Comparison of ENCODE assay signal across 20 cellular contexts in the genomic region with DNA sequence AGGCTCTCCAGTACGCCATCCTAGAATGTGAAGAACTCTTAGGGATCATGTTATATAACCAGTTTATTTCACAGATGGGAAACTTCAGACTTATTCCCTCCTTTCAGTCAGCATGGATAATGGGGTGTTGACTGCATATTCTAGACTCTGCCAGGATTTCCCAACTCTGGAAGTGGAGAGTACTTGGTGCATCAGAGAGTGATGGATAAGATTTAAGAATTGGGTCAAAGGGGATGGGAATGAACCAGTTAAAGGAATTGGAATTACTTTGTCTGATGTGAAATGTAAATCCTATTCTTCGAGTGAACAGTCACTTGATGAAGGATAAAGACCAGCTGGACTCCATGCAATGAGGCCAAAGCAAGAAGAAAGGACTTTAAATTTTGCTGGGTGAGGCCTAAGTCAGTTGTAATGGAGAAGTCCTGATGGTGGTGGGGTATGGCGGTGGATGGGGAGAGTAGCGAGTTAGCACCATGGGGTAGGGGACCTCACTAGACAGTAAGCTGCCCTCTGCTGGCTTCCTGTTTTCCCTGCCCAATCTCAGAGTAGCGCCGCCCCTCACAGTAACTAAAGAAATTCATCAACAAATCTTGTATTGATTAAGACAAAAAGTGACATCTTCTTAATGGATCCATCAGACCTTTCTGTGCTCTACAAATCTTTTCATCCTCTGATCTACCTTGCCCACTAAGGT. TPM values are rescaled to one million over a fixed set of nuclear protein-coding genes. Genes with fewer than 3 reads are reported as not detected.
DNase-seq lines count a peak whose midpoint lies in the region; ATAC-seq and TF ChIP-seq lines count a peak whose summit lies in the region.
"Had no signal": no experiment of that assay in that cellular context is flagged by ENCODE, and none has a peak within 500 bp of the region (broad histone marks: within the 10 kb centered on the region; RNA-seq: fewer than 3 reads in every experiment).

No MANE protein-coding gene starts in this region.

- H3K4me3 ChIP-seq in Panc1 (ENCODE audit: low read depth in 2 of 2, low read length in 2 of 2) (no peak overlapping the region), fibroblast of villous mesenchyme (ENCODE audit: low read depth, low read length) (no peak overlapping the region)
- H3K4me3 ChIP-seq: HAP-1, thyroid gland had no signal

- TF ChIP-seq CTCF in C4-2B (conservative IDR thresholded peaks at IDR 0.05), result peak; percentile 13; the same call in 1 of the 2 replicates
- TF ChIP-seq CTCF in GM13977 (IDR thresholded peaks at IDR 0.05; ENCODE audit: extremely low read depth, insufficient read depth, missing control alignments), result peak; percentile 8
- peak; percentile 25 for TF ChIP-seq CTCF in Panc1 (IDR thresholded peaks at IDR 0.05)
- peak; percentile 20 for TF ChIP-seq CTCF in fibroblast of villous mesenchyme (IDR thresholded peaks at IDR 0.05; ENCODE audit: insufficient read depth, low read depth, low read length)

- in situ Hi-C loops in GM13977 (cut with MboI; ENCODE audit: low pct_unique_long_range_greater_than_20kb, low sequenced_read_pairs, unreplicated experiment), result no loop called here
- in situ Hi-C loops in Panc1 (cut with HindIII; ENCODE audit: low pct_unique_long_range_greater_than_20kb, low sequenced_read_pairs), result no loop called here

- H3K27me3 ChIP-seq in Panc1 (ENCODE audit: control insufficient read depth, insufficient read depth, low read length), result no peaks in the 10 kb centered on the region
- H3K27me3 ChIP-seq: thyroid gland had no signal

- no TSS peak for BruUV-seq in Panc1 (replicated peaks; lab: Mats Ljungman, UMichigan)

- POLR2A ChIA-PET in Panc1 (lab: Charles Lee), result no interaction called here

- CTCF ChIA-PET in Panc1 (lab: Charles Lee), result no interaction called here

- intact Hi-C loops in Panc1 (cut with micrococcal nuclease; ENCODE audit: unreplicated experiment), result loop anchor here (5.0 kb wide), 1 partner anchor 110 kb away; no protein-coding TSS in a partner anchor

- no peaks in the 10 kb centered on the region for H3K36me3 ChIP-seq in Panc1 (ENCODE audit: control insufficient read depth, insufficient read depth, low read length)
- H3K36me3 ChIP-seq: HAP-1, neutrophil, thyroid gland had no signal

- H3K4me1 ChIP-seq in Panc1 (ENCODE audit: control insufficient read depth, insufficient read depth, low read length), result peaks cover 10% of the 10 kb centered on the region; the same call in 1 of the 2 replicates
- H3K4me1 ChIP-seq: thyroid gland had no signal

- no peaks in the 10 kb centered on the region for H3K9me3 ChIP-seq in Panc1 (ENCODE audit: control insufficient read depth, insufficient read depth, low read depth, low read length)
- H3K9me3 ChIP-seq: HAP-1, neutrophil, thyroid gland had no signal

- DNase-seq in GM13977 (ENCODE audit: low spot score) (no peak), Panc1 (ENCODE audit: low read depth, low spot score) (no peak), fibroblast of villous mesenchyme (ENCODE audit: low read depth) (no peak)
- DNase-seq: activated CD4-positive, alpha-beta T cell treated with anti-CD3 and anti-CD28 coated beads for 4 hours; aorta; kidney glomerular epithelial cell; NCI-H2029 treated with DMSO at 0.1 percent for 48 hours; NCI-H446; NCI-H82; PC-3; SIG-M5; T-cell; thyroid gland had no signal

- ATAC-seq in Panc1, result no peak
- no peak for ATAC-seq in activated CD4-positive, CD25-positive, alpha-beta regulatory T cell treated with anti-CD3 and anti-CD28 coated beads, Interleukin-2, amount 50 U/mL, for 24 hours
- no peak for ATAC-seq in GM21528 (IDR thresholded peaks at IDR 0.05; ENCODE audit: low FRiP score, unreplicated experiment)
- no peak for ATAC-seq in GM21390 (IDR thresholded peaks at IDR 0.05; ENCODE audit: unreplicated experiment)
- ATAC-seq: PC-3, T-cell had no signal

- no peak overlapping the region for H3K27ac ChIP-seq in C4-2B
- peak overlapping the region; percentile 7; the same call in 1 of the 2 replicates for H3K27ac ChIP-seq in Panc1 (ENCODE audit: low read length)
- H3K27ac ChIP-seq: HL-60, neutrophil, thyroid gland had no signal

RNA-seq across cellular contexts. Expression of a gene that starts 7.3 kb away (rescaled TPM):
- total RNA-seq in Panc1 (2021; ENCODE audit: unreplicated experiment) (23.0 TPM), fibroblast of villous mesenchyme (under 0.01 TPM in 1 of 2 replicates, not detected in the other)
- polyA plus RNA-seq in Panc1 (2012; ENCODE audit: insufficient read length), result 14.8 TPM
- total RNA-seq: PC-3 had no signal

Comparison
In these comparisons a context has a peak if more than half of its experiments do, and no peak if none do; other contexts are left out.
1. RNA of a gene that starts 7.3 kb away (total RNA-seq): 23.0 TPM in Panc1 (single experiment); under 0.01 TPM in fibroblast of villous mesenchyme; every median in the first group is over 10 times any median in the second.
2. Peak in every context shown above with its lines, with median percentiles within 50 percentile points of each other: CTCF ChIP-seq.